ENCODE assay signal across 31 cellular contexts in genomic region chr9:109458453-109459211, GRCh38. TPM values are rescaled to one million over a fixed set of nuclear protein-coding genes. Genes with fewer than 3 reads are reported as not detected.
"Had no signal": no experiment of that assay in that cellular context is flagged by ENCODE, and none has a peak within 500 bp of the region (broad histone marks: within the 10 kb centered on the region; RNA-seq: fewer than 3 reads in every experiment).

No MANE protein-coding gene starts in this region.

- H2AFZ ChIP-seq: PC-9 had no signal

- H3K9me3 ChIP-seq: MG63 had no signal

- DNase-seq: activated CD4-positive, alpha-beta memory T cell treated with anti-CD3 and anti-CD28 coated beads, Interleukin-2, amount 10 ng/mL, durations not matched to agents 7 days and 5 days; activated CD4-positive, alpha-beta T cell treated with anti-CD3 and anti-CD28 coated beads for 1 hour; activated CD4-positive, alpha-beta T cell treated with anti-CD3 and anti-CD28 coated beads for 48 hours; activated CD4-positive, CD25-positive, alpha-beta regulatory T cell; activated CD8-positive, alpha-beta memory T cell treated with anti-CD3 and anti-CD28 coated beads for 24 hours; activated CD8-positive, alpha-beta memory T cell treated with anti-CD3 and anti-CD28 coated beads, Interleukin-2, amount 10 ng/mL, durations not matched to agents 7 days and 5 days; activated CD8-positive, alpha-beta memory T cell treated with anti-CD3 and anti-CD28 coated beads, Interleukin-2, amount 50 U/mL, for 48 hours; activated effector memory CD4-positive, alpha-beta T cell treated with anti-CD3 and anti-CD28 coated beads, Interleukin-2, amount 50 U/mL, for 16 hours; activated naive CD4-positive, alpha-beta T cell treated with Interleukin-2 at 50 U/mL for 16 hours; activated naive CD8-positive, alpha-beta T cell treated with anti-CD3 and anti-CD28 coated beads, Interleukin-2, amount 10 ng/mL, durations not matched to agents 7 days and 5 days; activated T-cell treated with anti-CD3 and anti-CD28 coated beads, Interleukin-2, amount 50 U/mL, for 48 hours; anterior cingulate cortex; brain microvascular endothelial cell; central memory CD4-positive, alpha-beta T cell; Karpas-422; MG63; NCI-H1048; NCI-H1436 treated with DMSO at 0.1 percent for 48 hours; NCI-H1694 treated with DMSO at 0.1 percent for 48 hours; NCI-H2029; NCI-H345; NCI-H524 treated with DMSO at 0.1 percent for 48 hours; NCI-H748 treated with DMSO at 0.1 percent for 48 hours; PC-9; SIG-M5; SW 1271; T1000; WERI-Rb-1 had no signal

- H3K27me3 ChIP-seq: brain microvascular endothelial cell, MG63 had no signal

- H3K4me3 ChIP-seq: K562, MG63, PC-9 had no signal

- H3K27ac ChIP-seq: brain microvascular endothelial cell, PC-9, RWPE1, WERI-Rb-1 had no signal

- H3K36me3 ChIP-seq: brain microvascular endothelial cell, MG63, WERI-Rb-1 had no signal

- H3K4me2 ChIP-seq: PC-9 had no signal

RNA-seq across cellular contexts. Expression of gene PTPN3, which starts 39.5 kb away (rescaled TPM):
- total RNA-seq: activated naive CD8-positive, alpha-beta T cell treated with anti-CD3 and anti-CD28 coated beads, Interleukin-2, amount 10 ng/mL, durations not matched to agents 7 days and 5 days; OCI-LY7 had no signal
